Comparison of ENCODE assay signal across 22 cellular contexts in the genomic region with DNA sequence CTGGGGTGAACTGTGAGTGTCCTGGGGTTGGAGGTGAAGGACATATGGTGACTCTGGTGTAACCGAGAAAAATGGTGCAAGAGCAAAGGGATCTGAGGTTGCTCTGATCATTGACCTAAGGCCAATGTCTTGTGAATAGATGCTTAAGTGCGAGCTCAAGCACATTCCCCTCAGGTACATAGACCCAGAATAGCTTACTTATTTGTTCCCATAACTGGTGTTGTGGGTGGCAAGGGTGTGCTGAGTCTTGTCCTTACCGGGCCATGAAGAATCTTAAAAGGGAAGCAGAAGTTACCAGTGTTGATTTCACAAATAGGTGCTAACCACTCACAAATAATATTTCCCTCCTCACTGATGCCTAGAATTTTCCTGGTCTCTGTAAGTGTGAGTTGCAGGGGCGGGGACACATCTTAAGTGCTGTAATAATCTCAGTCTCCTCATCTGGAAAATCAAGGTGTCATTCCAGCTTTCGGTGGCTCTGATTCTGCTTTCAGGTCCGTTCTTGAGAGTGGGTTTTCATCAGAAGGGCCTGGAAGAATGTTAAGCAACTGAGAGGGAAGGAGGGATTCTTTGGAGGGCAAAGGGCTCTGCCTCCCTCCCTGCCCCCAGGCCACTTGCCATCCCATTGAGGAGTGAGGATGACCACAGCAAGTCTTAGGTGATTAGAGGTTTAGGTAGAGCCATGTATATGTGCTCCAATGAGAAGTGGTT. TPM values are rescaled to one million over a fixed set of nuclear protein-coding genes. Genes with fewer than 3 reads are reported as not detected.
"Had no signal": no experiment of that assay in that cellular context is flagged by ENCODE, and none has a peak within 500 bp of the region (broad histone marks: within the 10 kb centered on the region; RNA-seq: fewer than 3 reads in every experiment).

No MANE protein-coding gene starts in this region.

- H3K9me3 ChIP-seq: heart right ventricle, lower lobe of right lung, neutrophil, pancreas, psoas muscle, transverse colon had no signal

- H3K27ac ChIP-seq: coronary artery, epithelial cell of prostate, heart right ventricle, lower lobe of right lung, neutrophil, pancreas, psoas muscle, transverse colon had no signal

- H3K4me3 ChIP-seq: coronary artery, heart right ventricle, lower lobe of right lung, pancreas, psoas muscle, transverse colon had no signal

- DNase-seq: activated CD4-positive, alpha-beta T cell treated with anti-CD3 and anti-CD28 coated beads for 4 hours; activated CD4-positive, alpha-beta T cell treated with anti-CD3 and anti-CD28 coated beads, Interleukin-2, amount 50 U/mL, for 48 hours; activated CD4-positive, CD25-positive, alpha-beta regulatory T cell; activated gamma-delta T cell; activated naive CD4-positive, alpha-beta T cell treated with anti-CD3 and anti-CD28 coated beads, Interleukin-2, amount 50 U/mL, for 16 hours; activated naive CD8-positive, alpha-beta T cell treated with anti-CD3 and anti-CD28 coated beads, Interleukin-2, amount 50 U/mL, for 24 hours; cerebellar nuclear complex; heart right ventricle; lower lobe of right lung; naive thymus-derived CD8-positive, alpha-beta T cell; pancreas; psoas muscle; right cardiac atrium; stimulated activated CD4-positive, alpha-beta T cell treated with anti-CD3 and anti-CD28 coated beads, Interleukin-1b, Interleukin-23, amount 100 ng/mL, for 48 hours; stimulated activated naive CD8-positive, alpha-beta T cell treated with anti-CD3 and anti-CD28 coated beads, Interleukin-15, amount 100 ng/mL, for 72 hours; T-helper 17 cell; transverse colon had no signal

- H3K27me3 ChIP-seq: pancreas, transverse colon had no signal

- ATAC-seq: activated naive CD8-positive, alpha-beta T cell treated with anti-CD3 and anti-CD28 coated beads, Interleukin-2, amount 50 U/mL, for 24 hours; heart right ventricle; left lobe of liver; lower lobe of right lung; naive thymus-derived CD8-positive, alpha-beta T cell; pancreas; psoas muscle; right cardiac atrium; stimulated activated naive CD8-positive, alpha-beta T cell treated with anti-CD3 and anti-CD28 coated beads, Interleukin-15, amount 100 ng/mL, for 72 hours; T-helper 17 cell had no signal

- H3K4me1 ChIP-seq: lower lobe of right lung, pancreas, psoas muscle had no signal

- H3K36me3 ChIP-seq: heart right ventricle, lower lobe of right lung, neutrophil, pancreas, transverse colon had no signal

- FAIRE-seq: pancreas, urothelium cell line had no signal

RNA-seq across cellular contexts. Expression of gene LIPG, which starts 54.9 kb away (rescaled TPM):
- total RNA-seq: naive thymus-derived CD8-positive, alpha-beta T cell; T-helper 17 cell had no signal
- polyA plus RNA-seq: naive thymus-derived CD8-positive, alpha-beta T cell had no signal
